1 cellular context compared by ENCODE assay signal in genomic region chr3:20316238-20316637, GRCh38.
TF ChIP-seq lines count a peak whose summit lies in the region.

No MANE protein-coding gene starts in this region.

TF ChIP-seq in K562, 482 proteins besides CTCF, POLR2A, EP300 and RAD21:
- no peak for TF ChIP-seq NBN (IDR thresholded peaks at IDR 0.05; ENCODE audit: low read depth)
TF ChIP-seq in K562: peak in this region for 0.
